Comparison of ENCODE assay signal across 19 cellular contexts in the genomic region with DNA sequence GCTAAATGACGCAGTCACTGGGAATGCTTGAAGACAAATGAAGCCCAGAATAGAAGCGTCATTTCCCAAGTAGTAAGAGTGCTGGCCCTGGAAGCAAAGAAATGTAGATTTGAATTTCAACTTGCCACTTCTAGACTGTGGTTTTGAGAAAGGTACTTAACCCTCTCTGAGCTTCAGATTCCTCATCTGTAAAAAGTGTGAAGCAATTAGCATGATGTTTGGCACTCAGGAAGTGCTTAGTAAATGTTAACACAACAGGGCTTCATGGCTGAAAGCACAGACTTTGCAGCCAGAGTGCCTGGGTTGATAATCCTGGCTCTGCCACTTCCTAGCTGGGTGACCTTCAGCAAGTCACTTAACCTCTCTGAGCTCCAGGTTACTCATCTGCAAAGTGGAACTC.
DNase-seq lines count a peak whose midpoint lies in the region; ATAC-seq, FAIRE-seq and TF ChIP-seq lines count a peak whose summit lies in the region.
"Had no signal": no experiment of that assay in that cellular context is flagged by ENCODE, and none has a peak within 500 bp of the region (broad histone marks: within the 10 kb centered on the region; RNA-seq: fewer than 3 reads in every experiment).

No MANE protein-coding gene starts in this region.

- intact Hi-C loops in endothelial cell of umbilical vein (cut with micrococcal nuclease), result no loop called here

- peaks cover 2% of the 10 kb centered on the region; the same call in 1 of the 2 replicates for H3F3A ChIP-seq in Loucy (ENCODE audit: low read depth)

- FAIRE-seq in endothelial cell of umbilical vein (lab: Jason Lieb, UNC), result peak; percentile 18
- FAIRE-seq: A204.1, colon had no signal

- H2AFZ ChIP-seq in Loucy (ENCODE audit: low read length) (no peak overlapping the region), endothelial cell of umbilical vein (ENCODE audit: low read depth, low read length) (no peak overlapping the region)

- H3K4me2 ChIP-seq in Loucy (ENCODE audit: low read depth, low read length, poor library complexity, severe bottlenecking) (peak overlapping the region; percentile 57), endothelial cell of umbilical vein (ENCODE audit: insufficient read depth, low read length) (no peak overlapping the region)

- POLR2A ChIA-PET in activated CD4-positive, alpha-beta T cell treated with anti-CD3 and anti-CD28 coated beads, Interleukin-2, amount 10 ng/mL, durations not matched to agents 7 days and 5 days (lab: Charles Lee), result no interaction called here
- POLR2A ChIA-PET in endothelial cell of umbilical vein (lab: Charles Lee), result no interaction called here

- H3K9ac ChIP-seq in Loucy (ENCODE audit: low read depth, low read length, poor library complexity, severe bottlenecking) (peak overlapping the region; percentile 39), endothelial cell of umbilical vein (replicated peaks; ENCODE audit: extremely low read depth, insufficient read depth, low read length) (no peak overlapping the region)

- no peaks in the 10 kb centered on the region for H3K9me2 ChIP-seq in Loucy (replicated peaks; ENCODE audit: low read depth, low read length)

- H3K36me3 ChIP-seq in Loucy (ENCODE audit: insufficient read depth, low read length), result no peaks in the 10 kb centered on the region
- no peaks in the 10 kb centered on the region for H3K36me3 ChIP-seq in endothelial cell of umbilical vein (ENCODE audit: control insufficient read depth in 2 of 2, extremely low read depth in 1 of 2, insufficient read depth in 2 of 2, low read length in 2 of 2)
- H3K36me3 ChIP-seq: gastroesophageal sphincter, transverse colon had no signal

- dilution Hi-C loops in endothelial cell of umbilical vein (cut with MboI; ENCODE audit: extremely low pct_ligation_motif_present, low sequenced_read_pairs), result no loop called here

- DNase-seq in activated CD4-positive, alpha-beta T cell treated with anti-CD3 and anti-CD28 coated beads, Interleukin-2, amount 10 ng/mL, durations not matched to agents 7 days and 5 days, result no peak
- DNase-seq in activated CD4-positive, alpha-beta T cell treated with anti-CD3 and anti-CD28 coated beads, Interleukin-2, amount 50 U/mL, for 4 hours, result no peak
- DNase-seq in endothelial cell of umbilical vein (ENCODE audit: low read depth, low spot score) (no peak), foreskin keratinocyte (no peak), kidney glomerular epithelial cell (lab: John Stamatoyannopoulos, UW) (no peak)
- no peak for DNase-seq in stimulated activated naive CD8-positive, alpha-beta T cell treated with anti-CD3 and anti-CD28 coated beads, Interleukin-15, Interleukin-2, amounts not matched to agents 100 U/mL and 50 U/mL, for 24 hours
- DNase-seq: COR-L47, MV-4-11, NCI-H2029, NCI-H446 treated with DMSO at 0.1 percent for 48 hours, nephron progenitor cell, psoas muscle, SW 1271, transverse colon had no signal

- H3K9me3 Mint-ChIP-seq in activated CD4-positive, alpha-beta T cell treated with anti-CD3 and anti-CD28 coated beads, Interleukin-2, amount 10 ng/mL, durations not matched to agents 7 days and 5 days, result peaks cover 2% of the 10 kb centered on the region

- H3K9me3 ChIP-seq in Loucy (ENCODE audit: insufficient read depth, low read depth, low read length) (no peaks in the 10 kb centered on the region), endothelial cell of umbilical vein (replicated peaks; ENCODE audit: control insufficient read depth, insufficient read depth, low read length) (no peaks in the 10 kb centered on the region)
- H3K9me3 ChIP-seq: gastroesophageal sphincter, psoas muscle, transverse colon had no signal

- no peaks in the 10 kb centered on the region for H3K9me1 ChIP-seq in endothelial cell of umbilical vein (replicated peaks; ENCODE audit: control insufficient read depth, extremely low read depth, insufficient read depth, low read length)

- H4K20me1 ChIP-seq in Loucy (ENCODE audit: insufficient read depth, low read length, poor library complexity, severe bottlenecking) (no peaks in the 10 kb centered on the region), endothelial cell of umbilical vein (replicated peaks; ENCODE audit: control insufficient read depth, extremely low read depth, insufficient read depth, low read length) (no peaks in the 10 kb centered on the region)

- BruUV-seq in endothelial cell of umbilical vein (replicated peaks; lab: Mats Ljungman, UMichigan), result no TSS peak

- TF ChIP-seq POLR2A in endothelial cell of umbilical vein (IDR thresholded peaks at IDR 0.05; ENCODE audit: low read depth, low read length), result no peak

- CTCF ChIA-PET in activated CD4-positive, alpha-beta T cell treated with anti-CD3 and anti-CD28 coated beads, Interleukin-2, amount 10 ng/mL, durations not matched to agents 7 days and 5 days (lab: Charles Lee), result interaction anchor here (0.6 to 3.4 kb wide), 6 partner anchors 9 to 58 kb away, joined by 3 to 19 read pairs (median 4); no protein-coding TSS in a partner anchor
- CTCF ChIA-PET in endothelial cell of umbilical vein (lab: Charles Lee), result no interaction called here

- H3K4me1 ChIP-seq in Loucy (ENCODE audit: insufficient read depth, low read length, poor library complexity, severe bottlenecking), result peaks cover 51% of the 10 kb centered on the region
- no peaks in the 10 kb centered on the region for H3K4me1 ChIP-seq in endothelial cell of umbilical vein (ENCODE audit: control insufficient read depth, extremely low read depth, insufficient read depth, low read length)
- no peaks in the 10 kb centered on the region for H3K4me1 ChIP-seq in foreskin keratinocyte
- H3K4me1 ChIP-seq: gastroesophageal sphincter, psoas muscle, transverse colon had no signal

- H3K27me3 Mint-ChIP-seq in activated CD4-positive, alpha-beta T cell treated with anti-CD3 and anti-CD28 coated beads, Interleukin-2, amount 10 ng/mL, durations not matched to agents 7 days and 5 days, result no peaks in the 10 kb centered on the region

- no peak overlapping the region for H3K4me3 Mint-ChIP-seq in activated CD4-positive, alpha-beta T cell treated with anti-CD3 and anti-CD28 coated beads, Interleukin-2, amount 10 ng/mL, durations not matched to agents 7 days and 5 days
- H3K4me3 Mint-ChIP-seq: nephron progenitor cell had no signal

- TF ChIP-seq CTCF in Loucy (conservative IDR thresholded peaks at IDR 0.05; ENCODE audit: low read length) (no peak), endothelial cell of umbilical vein (IDR thresholded peaks at IDR 0.05; ENCODE audit: extremely low read depth in 1 of 2, insufficient read depth in 1 of 2, low read depth in 1 of 2, low read length in 2 of 2) (no peak), foreskin keratinocyte (conservative IDR thresholded peaks at IDR 0.05) (no peak)

- H3K4me1 Mint-ChIP-seq in activated CD4-positive, alpha-beta T cell treated with anti-CD3 and anti-CD28 coated beads, Interleukin-2, amount 10 ng/mL, durations not matched to agents 7 days and 5 days, result peaks cover 40% of the 10 kb centered on the region

- H3K36me3 Mint-ChIP-seq in activated CD4-positive, alpha-beta T cell treated with anti-CD3 and anti-CD28 coated beads, Interleukin-2, amount 10 ng/mL, durations not matched to agents 7 days and 5 days (ENCODE audit: low read depth), result peaks cover 6% of the 10 kb centered on the region

- ATAC-seq in stimulated activated naive CD8-positive, alpha-beta T cell treated with anti-CD3 and anti-CD28 coated beads, Interleukin-15, Interleukin-2, amounts not matched to agents 100 U/mL and 50 U/mL, for 24 hours, result peak; percentile 45
- ATAC-seq in foreskin keratinocyte (no peak), GM19395 (IDR thresholded peaks at IDR 0.05; ENCODE audit: unreplicated experiment) (no peak)
- ATAC-seq: gastroesophageal sphincter, psoas muscle had no signal

- peak overlapping the region; percentile 94 for H3K27ac Mint-ChIP-seq in activated CD4-positive, alpha-beta T cell treated with anti-CD3 and anti-CD28 coated beads, Interleukin-2, amount 10 ng/mL, durations not matched to agents 7 days and 5 days

- no peaks in the 10 kb centered on the region for H3K27me3 ChIP-seq in Loucy (ENCODE audit: insufficient read depth, low read length, poor library complexity, severe bottlenecking)
- no peaks in the 10 kb centered on the region for H3K27me3 ChIP-seq in endothelial cell of umbilical vein (ENCODE audit: control insufficient read depth in 2 of 2, insufficient read depth in 2 of 2, low read length in 2 of 2)
- H3K27me3 ChIP-seq in foreskin keratinocyte, result no peaks in the 10 kb centered on the region
- H3K27me3 ChIP-seq: gastroesophageal sphincter, transverse colon had no signal

- H3K4me3 ChIP-seq in Loucy (ENCODE audit: low read length, poor library complexity, severe bottlenecking) (no peak overlapping the region), endothelial cell of umbilical vein (replicated peaks in 1 of 3; ENCODE audit: insufficient read depth in 1 of 3, low read depth in 1 of 3, low read length in 3 of 3) (no peak overlapping the region)
- H3K4me3 ChIP-seq: gastroesophageal sphincter, psoas muscle, transverse colon had no signal

- H3K79me2 ChIP-seq in Loucy (ENCODE audit: insufficient read depth, low read length) (no peaks in the 10 kb centered on the region), endothelial cell of umbilical vein (ENCODE audit: control insufficient read depth, insufficient read depth, low read length) (no peaks in the 10 kb centered on the region)

- H3K27ac ChIP-seq in endothelial cell of umbilical vein (ENCODE audit: insufficient read depth, low read depth, low read length) (no peak overlapping the region), foreskin keratinocyte (no peak overlapping the region)
- H3K27ac ChIP-seq: gastroesophageal sphincter, psoas muscle, transverse colon had no signal

TF ChIP-seq in endothelial cell of umbilical vein, 7 proteins besides CTCF, POLR2A, EP300 and RAD21:
- TF ChIP-seq POLR2AphosphoS5 (IDR thresholded peaks at IDR 0.05; ENCODE audit: insufficient read depth, low read depth, low read length), result no peak
- TF ChIP-seq FOS (IDR thresholded peaks at IDR 0.05; ENCODE audit: borderline replicate concordance, insufficient read depth, low read length), result no peak
- no peak for TF ChIP-seq GATA2 (IDR thresholded peaks at IDR 0.05; ENCODE audit: insufficient read depth, insufficient read length, low read depth, low read length)
